Comparison of ENCODE assay signal across 20 cellular contexts in the genomic region with DNA sequence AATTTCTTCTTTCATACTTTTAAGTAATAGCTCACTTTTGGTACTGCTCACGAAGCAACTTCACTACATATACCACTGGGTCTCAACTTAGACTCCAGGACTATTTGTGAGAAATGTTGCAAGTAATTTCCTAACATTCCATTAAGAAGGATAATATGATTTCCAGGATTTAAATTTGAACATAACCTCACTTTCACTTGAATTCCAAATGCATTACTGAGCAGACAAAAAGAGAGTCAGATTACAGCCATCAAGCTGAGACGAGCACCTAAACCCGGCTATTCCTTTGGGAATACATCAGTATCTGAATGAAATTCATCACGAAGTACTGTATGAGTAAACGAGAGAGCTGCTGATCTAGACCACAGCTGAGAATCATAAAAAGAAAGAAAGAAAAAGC. TPM values are rescaled to one million over a fixed set of nuclear protein-coding genes. Genes with fewer than 3 reads are reported as not detected.
DNase-seq lines count a peak whose midpoint lies in the region; ATAC-seq, FAIRE-seq and TF ChIP-seq lines count a peak whose summit lies in the region.
"Had no signal": no experiment of that assay in that cellular context is flagged by ENCODE, and none has a peak within 500 bp of the region (broad histone marks: within the 10 kb centered on the region; RNA-seq: fewer than 3 reads in every experiment).

No MANE protein-coding gene starts in this region.

- no peaks in the 10 kb centered on the region for H3K27me3 Mint-ChIP-seq in WTC11 (ENCODE audit: low read depth)

- no peak overlapping the region for H3K4me3 Mint-ChIP-seq in WTC11
- H3K4me3 Mint-ChIP-seq: activated CD8-positive, alpha-beta T cell treated with anti-CD3 and anti-CD28 coated beads for 36 hours had no signal

- TF ChIP-seq CTCF in WTC11 (IDR thresholded peaks at IDR 0.05) (no peak), foreskin fibroblast (IDR thresholded peaks at IDR 0.05; ENCODE audit: low read depth, low read length) (no peak), dorsolateral prefrontal cortex (IDR thresholded peaks at IDR 0.05 in 54 of 56, conservative IDR thresholded peaks at IDR 0.05 in 2 of 56; ENCODE audit: low read depth in 1 of 56, partially characterized antibody in 56 of 56) (no peak)

- H3K27me3 ChIP-seq in dorsolateral prefrontal cortex: no peaks in the 10 kb centered on the region
- H3K27me3 ChIP-seq: esophagus muscularis mucosa, upper lobe of right lung had no signal

- no peak for ATAC-seq in WTC11
- no peak for ATAC-seq in HG03457 (IDR thresholded peaks at IDR 0.05; ENCODE audit: unreplicated experiment)
- no peak for ATAC-seq in HG03039 (IDR thresholded peaks at IDR 0.05; ENCODE audit: unreplicated experiment)
- ATAC-seq: activated CD8-positive, alpha-beta T cell treated with anti-CD3 and anti-CD28 coated beads for 36 hours; Panc1; upper lobe of right lung had no signal

- H3K4me3 ChIP-seq in foreskin fibroblast (ENCODE audit: low read depth in 1 of 2, low read length in 2 of 2) (no peak overlapping the region), dorsolateral prefrontal cortex (no peak overlapping the region)
- H3K4me3 ChIP-seq: esophagus muscularis mucosa, prostate gland, upper lobe of right lung had no signal

- TF ChIP-seq POLR2A in H54 (IDR thresholded peaks at IDR 0.05; ENCODE audit: low read depth, low read length): no peak

- POLR2A ChIA-PET in WTC11 (lab: Charles Lee): no interaction called here

- peak overlapping the region; percentile 32 for H3K27ac Mint-ChIP-seq in WTC11
- H3K27ac Mint-ChIP-seq: activated CD8-positive, alpha-beta T cell treated with anti-CD3 and anti-CD28 coated beads for 36 hours had no signal

- H3K9me3 Mint-ChIP-seq in WTC11: no peaks in the 10 kb centered on the region
- H3K9me3 Mint-ChIP-seq: activated CD8-positive, alpha-beta T cell treated with anti-CD3 and anti-CD28 coated beads for 36 hours had no signal

- H3K4me1 Mint-ChIP-seq in WTC11: peaks cover 9% of the 10 kb centered on the region

- CTCF ChIA-PET in WTC11 (lab: Charles Lee): interaction anchor here (2.1 kb wide), 1 partner anchor 67 kb away, joined by 9 read pairs; no protein-coding TSS in a partner anchor

- H3K27ac ChIP-seq in dorsolateral prefrontal cortex: peak overlapping the region in 1 of 59 donors; percentile 4
- H3K27ac ChIP-seq: esophagus muscularis mucosa, prostate gland, upper lobe of right lung had no signal

- peak; percentile 52 for DNase-seq in A172 (ENCODE audit: low spot score)
- DNase-seq in H54 (ENCODE audit: insufficient read length, low spot score): peak; percentile 16
- no peak for DNase-seq in WTC11 (ENCODE audit: low spot score)
- DNase-seq in foreskin fibroblast: peak; percentile 52 to 71
- DNase-seq in dorsolateral prefrontal cortex: no peak
- DNase-seq in DMS 273 treated with DMSO at 0.1 percent for 48 hours (lab: John Stamatoyannopoulos, UW): no peak
- DNase-seq: activated CD8-positive, alpha-beta T cell treated with anti-CD3 and anti-CD28 coated beads for 36 hours; activated effector memory CD4-positive, alpha-beta T cell treated with Interleukin-2 at 50 U/mL for 16 hours; AML-193; H7; midbrain; NCI-H446; stimulated activated CD4-positive, alpha-beta T cell treated with anti-CD3 and anti-CD28 coated beads, Interleukin-2, amount 100 ng/mL, for 24 hours; T-helper 9 cell; upper lobe of right lung had no signal

- FAIRE-seq in H54 (lab: Jason Lieb, UNC): peak; percentile 98

- no peaks in the 10 kb centered on the region for H3K36me3 Mint-ChIP-seq in WTC11

- intact Hi-C loops in dorsolateral prefrontal cortex (cut with DNase I): no loop called here

TF ChIP-seq in WTC11, 78 proteins besides CTCF, POLR2A, EP300 and RAD21:
- TF ChIP-seq EMX1 (CRISPR knock-in tag; IDR thresholded peaks at IDR 0.05) (no peak), NFE2L1 (CRISPR knock-in tag; IDR thresholded peaks at IDR 0.05) (no peak), FOXP1 (CRISPR knock-in tag; IDR thresholded peaks at IDR 0.05; ENCODE audit: borderline replicate concordance) (no peak), NR3C1 (CRISPR knock-in tag; conservative IDR thresholded peaks at IDR 0.05; ENCODE audit: low read depth) (no peak)
- TF ChIP-seq, protein P1, sequence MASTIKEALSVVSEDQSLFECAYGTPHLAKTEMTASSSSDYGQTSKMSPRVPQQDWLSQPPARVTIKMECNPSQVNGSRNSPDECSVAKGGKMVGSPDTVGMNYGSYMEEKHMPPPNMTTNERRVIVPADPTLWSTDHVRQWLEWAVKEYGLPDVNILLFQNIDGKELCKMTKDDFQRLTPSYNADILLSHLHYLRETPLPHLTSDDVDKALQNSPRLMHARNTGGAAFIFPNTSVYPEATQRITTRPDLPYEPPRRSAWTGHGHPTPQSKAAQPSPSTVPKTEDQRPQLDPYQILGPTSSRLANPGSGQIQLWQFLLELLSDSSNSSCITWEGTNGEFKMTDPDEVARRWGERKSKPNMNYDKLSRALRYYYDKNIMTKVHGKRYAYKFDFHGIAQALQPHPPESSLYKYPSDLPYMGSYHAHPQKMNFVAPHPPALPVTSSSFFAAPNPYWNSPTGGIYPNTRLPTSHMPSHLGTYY (CRISPR knock-in tag; IDR thresholded peaks at IDR 0.05): no peak
- TF ChIP-seq, protein P2, sequence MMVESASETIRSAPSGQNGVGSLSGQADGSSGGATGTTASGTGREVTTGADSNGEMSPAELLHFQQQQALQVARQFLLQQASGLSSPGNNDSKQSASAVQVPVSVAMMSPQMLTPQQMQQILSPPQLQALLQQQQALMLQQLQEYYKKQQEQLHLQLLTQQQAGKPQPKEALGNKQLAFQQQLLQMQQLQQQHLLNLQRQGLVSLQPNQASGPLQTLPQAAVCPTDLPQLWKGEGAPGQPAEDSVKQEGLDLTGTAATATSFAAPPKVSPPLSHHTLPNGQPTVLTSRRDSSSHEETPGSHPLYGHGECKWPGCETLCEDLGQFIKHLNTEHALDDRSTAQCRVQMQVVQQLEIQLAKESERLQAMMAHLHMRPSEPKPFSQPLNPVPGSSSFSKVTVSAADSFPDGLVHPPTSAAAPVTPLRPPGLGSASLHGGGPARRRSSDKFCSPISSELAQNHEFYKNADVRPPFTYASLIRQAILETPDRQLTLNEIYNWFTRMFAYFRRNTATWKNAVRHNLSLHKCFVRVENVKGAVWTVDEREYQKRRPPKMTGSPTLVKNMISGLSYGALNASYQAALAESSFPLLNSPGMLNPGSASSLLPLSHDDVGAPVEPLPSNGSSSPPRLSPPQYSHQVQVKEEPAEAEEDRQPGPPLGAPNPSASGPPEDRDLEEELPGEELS (CRISPR knock-in tag; IDR thresholded peaks at IDR 0.05): no peak

RNA-seq across cellular contexts. Expression of a gene that starts 47.3 kb away (rescaled TPM):
- 66.1 and 71.8 TPM in 2 replicates for total RNA-seq in A172 (2014; rRNA removed; shearing (Covaris generic))
- total RNA-seq in WTC11 (2021): 12.9 to 14.4 TPM (median 13.7 TPM) in 3 replicates
- total RNA-seq in dorsolateral prefrontal cortex: 100 to 1,000 TPM in 105 of 120 experiments, 10 to 100 TPM in 15; 63.9 to 237 (median 123) TPM
- total RNA-seq: activated CD8-positive, alpha-beta T cell treated with anti-CD3 and anti-CD28 coated beads for 36 hours had no signal

Comparison
In these comparisons a context has a peak if more than half of its experiments do, and no peak if none do; other contexts are left out.
1. DNase-seq: peak in A172 (single experiment), H54 (single experiment) and foreskin fibroblast (2 of 2); none in WTC11 (single experiment), dorsolateral prefrontal cortex (0 of 10) and DMS 273 treated with DMSO at 0.1 percent for 48 hours (single experiment).